Comparison of ENCODE assay signal across 1 cellular context in genomic region chr4:147864591-147864990, GRCh38.
TF ChIP-seq lines count a peak whose summit lies in the region.

No MANE protein-coding gene starts in this region.

TF ChIP-seq in IMR-90, 13 proteins besides CTCF, POLR2A, EP300 and RAD21:
- no peak for TF ChIP-seq MXI1 (IDR thresholded peaks at IDR 0.05; ENCODE audit: borderline replicate concordance, low read depth, low read length)
- no peak for TF ChIP-seq MAZ (IDR thresholded peaks at IDR 0.05; ENCODE audit: borderline replicate concordance, low read depth, low read length)
- no peak for TF ChIP-seq RCOR1 (IDR thresholded peaks at IDR 0.05; ENCODE audit: insufficient replicate concordance, low read length)
- peak; percentile 56 for TF ChIP-seq CEBPB (IDR thresholded peaks at IDR 0.05; ENCODE audit: low read depth, low read length)
- TF ChIP-seq, protein P1, sequence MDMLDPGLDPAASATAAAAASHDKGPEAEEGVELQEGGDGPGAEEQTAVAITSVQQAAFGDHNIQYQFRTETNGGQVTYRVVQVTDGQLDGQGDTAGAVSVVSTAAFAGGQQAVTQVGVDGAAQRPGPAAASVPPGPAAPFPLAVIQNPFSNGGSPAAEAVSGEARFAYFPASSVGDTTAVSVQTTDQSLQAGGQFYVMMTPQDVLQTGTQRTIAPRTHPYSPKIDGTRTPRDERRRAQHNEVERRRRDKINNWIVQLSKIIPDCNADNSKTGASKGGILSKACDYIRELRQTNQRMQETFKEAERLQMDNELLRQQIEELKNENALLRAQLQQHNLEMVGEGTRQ (IDR thresholded peaks at IDR 0.05; ENCODE audit: low read depth, low read length): no peak
- no peak for TF ChIP-seq SMC3 (IDR thresholded peaks at IDR 0.05; ENCODE audit: low read depth, low read length)
- TF ChIP-seq NFE2L2 (IDR thresholded peaks at IDR 0.05; ENCODE audit: low read depth, low read length): no peak
